1 cellular context compared by ENCODE assay signal in the genomic region with DNA sequence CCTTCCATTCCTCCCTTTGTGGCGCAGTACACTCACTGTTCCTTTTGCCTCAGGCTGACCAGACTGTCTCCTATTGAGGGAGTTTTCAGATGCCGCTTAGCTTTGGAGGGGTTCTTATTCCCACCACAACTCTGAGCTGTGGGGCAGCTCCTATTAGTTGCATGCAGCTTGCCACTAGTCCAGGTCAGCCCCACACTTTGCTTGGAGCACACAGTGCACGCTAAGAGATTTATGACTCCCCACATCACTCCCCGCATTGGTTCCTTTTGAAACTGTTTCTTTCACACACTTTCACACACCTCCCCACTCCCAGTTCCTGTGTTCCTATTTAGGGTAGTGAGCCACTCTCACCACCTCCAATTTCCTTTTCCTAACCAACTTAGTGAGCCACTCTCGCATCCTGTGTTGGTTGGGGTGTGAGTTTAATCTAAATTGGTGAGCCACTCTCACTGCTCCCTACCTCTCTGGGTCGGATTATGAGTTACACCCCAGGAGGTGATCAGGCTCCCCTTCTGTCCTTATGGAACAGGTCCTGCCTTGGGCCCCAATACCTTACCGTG.
TF ChIP-seq lines count a peak whose summit lies in the region.

No MANE protein-coding gene starts in this region.

TF ChIP-seq in K562, 482 proteins besides CTCF, POLR2A, EP300 and RAD21:
- TF ChIP-seq, protein P1, sequence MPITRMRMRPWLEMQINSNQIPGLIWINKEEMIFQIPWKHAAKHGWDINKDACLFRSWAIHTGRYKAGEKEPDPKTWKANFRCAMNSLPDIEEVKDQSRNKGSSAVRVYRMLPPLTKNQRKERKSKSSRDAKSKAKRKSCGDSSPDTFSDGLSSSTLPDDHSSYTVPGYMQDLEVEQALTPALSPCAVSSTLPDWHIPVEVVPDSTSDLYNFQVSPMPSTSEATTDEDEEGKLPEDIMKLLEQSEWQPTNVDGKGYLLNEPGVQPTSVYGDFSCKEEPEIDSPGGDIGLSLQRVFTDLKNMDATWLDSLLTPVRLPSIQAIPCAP (CRISPR knock-in tag; IDR thresholded peaks at IDR 0.05; ENCODE audit: borderline replicate concordance), result no peak
- TF ChIP-seq, protein P2, sequence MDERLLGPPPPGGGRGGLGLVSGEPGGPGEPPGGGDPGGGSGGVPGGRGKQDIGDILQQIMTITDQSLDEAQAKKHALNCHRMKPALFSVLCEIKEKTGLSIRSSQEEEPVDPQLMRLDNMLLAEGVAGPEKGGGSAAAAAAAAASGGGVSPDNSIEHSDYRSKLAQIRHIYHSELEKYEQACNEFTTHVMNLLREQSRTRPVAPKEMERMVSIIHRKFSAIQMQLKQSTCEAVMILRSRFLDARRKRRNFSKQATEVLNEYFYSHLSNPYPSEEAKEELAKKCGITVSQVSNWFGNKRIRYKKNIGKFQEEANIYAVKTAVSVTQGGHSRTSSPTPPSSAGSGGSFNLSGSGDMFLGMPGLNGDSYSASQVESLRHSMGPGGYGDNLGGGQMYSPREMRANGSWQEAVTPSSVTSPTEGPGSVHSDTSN (CRISPR knock-in tag; IDR thresholded peaks at IDR 0.05; ENCODE audit: low read depth), result no peak
- TF ChIP-seq, protein P2 (tag; conservative IDR thresholded peaks at IDR 0.05; ENCODE audit: low read depth), result peak; percentile 68
- TF ChIP-seq, protein P3, sequence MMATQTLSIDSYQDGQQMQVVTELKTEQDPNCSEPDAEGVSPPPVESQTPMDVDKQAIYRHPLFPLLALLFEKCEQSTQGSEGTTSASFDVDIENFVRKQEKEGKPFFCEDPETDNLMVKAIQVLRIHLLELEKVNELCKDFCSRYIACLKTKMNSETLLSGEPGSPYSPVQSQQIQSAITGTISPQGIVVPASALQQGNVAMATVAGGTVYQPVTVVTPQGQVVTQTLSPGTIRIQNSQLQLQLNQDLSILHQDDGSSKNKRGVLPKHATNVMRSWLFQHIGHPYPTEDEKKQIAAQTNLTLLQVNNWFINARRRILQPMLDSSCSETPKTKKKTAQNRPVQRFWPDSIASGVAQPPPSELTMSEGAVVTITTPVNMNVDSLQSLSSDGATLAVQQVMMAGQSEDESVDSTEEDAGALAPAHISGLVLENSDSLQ (IDR thresholded peaks at IDR 0.05), result peak; percentile 50
- TF ChIP-seq, protein P4, sequence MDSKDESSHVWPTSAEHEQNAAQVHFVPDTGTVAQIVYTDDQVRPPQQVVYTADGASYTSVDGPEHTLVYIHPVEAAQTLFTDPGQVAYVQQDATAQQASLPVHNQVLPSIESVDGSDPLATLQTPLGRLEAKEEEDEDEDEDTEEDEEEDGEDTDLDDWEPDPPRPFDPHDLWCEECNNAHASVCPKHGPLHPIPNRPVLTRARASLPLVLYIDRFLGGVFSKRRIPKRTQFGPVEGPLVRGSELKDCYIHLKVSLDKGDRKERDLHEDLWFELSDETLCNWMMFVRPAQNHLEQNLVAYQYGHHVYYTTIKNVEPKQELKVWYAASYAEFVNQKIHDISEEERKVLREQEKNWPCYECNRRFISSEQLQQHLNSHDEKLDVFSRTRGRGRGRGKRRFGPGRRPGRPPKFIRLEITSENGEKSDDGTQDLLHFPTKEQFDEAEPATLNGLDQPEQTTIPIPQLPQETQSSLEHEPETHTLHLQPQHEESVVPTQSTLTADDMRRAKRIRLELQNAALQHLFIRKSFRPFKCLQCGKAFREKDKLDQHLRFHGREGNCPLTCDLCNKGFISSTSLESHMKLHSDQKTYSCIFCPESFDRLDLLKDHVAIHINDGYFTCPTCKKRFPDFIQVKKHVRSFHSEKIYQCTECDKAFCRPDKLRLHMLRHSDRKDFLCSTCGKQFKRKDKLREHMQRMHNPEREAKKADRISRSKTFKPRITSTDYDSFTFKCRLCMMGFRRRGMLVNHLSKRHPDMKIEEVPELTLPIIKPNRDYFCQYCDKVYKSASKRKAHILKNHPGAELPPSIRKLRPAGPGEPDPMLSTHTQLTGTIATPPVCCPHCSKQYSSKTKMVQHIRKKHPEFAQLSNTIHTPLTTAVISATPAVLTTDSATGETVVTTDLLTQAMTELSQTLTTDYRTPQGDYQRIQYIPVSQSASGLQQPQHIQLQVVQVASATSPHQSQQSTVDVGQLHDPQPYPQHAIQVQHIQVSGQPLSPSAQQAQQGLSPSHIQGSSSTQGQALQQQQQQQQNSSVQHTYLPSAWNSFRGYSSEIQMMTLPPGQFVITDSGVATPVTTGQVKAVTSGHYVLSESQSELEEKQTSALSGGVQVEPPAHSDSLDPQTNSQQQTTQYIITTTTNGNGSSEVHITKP (IDR thresholded peaks at IDR 0.05; ENCODE audit: partially characterized antibody), result peak; percentile 66
- TF ChIP-seq MEIS2 (IDR thresholded peaks at IDR 0.05; ENCODE audit: partially characterized antibody), result peak; percentile 75
